8 cellular contexts compared by ENCODE assay signal in the genomic region with DNA sequence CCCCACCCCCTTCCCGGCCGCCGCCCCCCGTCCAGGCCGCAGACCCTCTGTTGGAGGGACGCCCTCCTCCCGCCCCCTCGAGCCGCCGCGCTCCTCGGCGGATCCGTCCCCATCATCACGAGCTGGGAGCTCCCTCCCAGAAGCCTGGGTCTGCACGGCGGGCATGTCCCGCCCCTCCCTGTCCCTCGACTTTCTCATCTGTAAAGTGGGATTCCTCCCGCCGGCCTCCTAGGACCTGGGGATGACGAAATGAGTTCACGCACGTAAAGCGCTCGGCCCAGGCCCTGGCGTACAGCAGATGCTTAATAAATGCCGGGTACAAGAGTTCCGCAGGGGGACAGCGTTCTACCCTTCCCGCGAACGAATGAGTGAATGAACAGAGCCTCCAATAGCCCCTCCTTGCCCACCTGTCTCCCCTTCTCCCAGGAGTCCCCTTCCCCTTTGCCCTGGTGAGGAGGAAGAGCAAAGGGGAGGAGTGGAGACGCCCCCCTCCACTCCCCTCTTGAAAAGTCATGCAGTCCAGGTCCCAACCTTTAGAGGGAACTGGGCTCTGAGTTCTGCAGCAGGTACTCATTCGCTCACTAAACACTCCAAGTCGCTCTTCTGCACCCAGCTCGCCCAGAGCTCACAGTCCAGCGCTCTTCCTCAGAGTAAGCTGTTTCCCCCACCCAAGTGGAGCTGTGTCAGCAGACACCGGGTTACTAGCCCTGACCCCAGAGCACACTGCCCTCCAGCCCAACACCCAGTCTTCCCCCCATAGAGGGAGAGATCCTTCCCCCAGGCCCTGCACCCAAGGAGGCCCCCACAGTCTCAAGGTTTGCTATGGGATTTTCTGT. TPM values are rescaled to one million over a fixed set of nuclear protein-coding genes. Genes with fewer than 3 reads are reported as not detected.
DNase-seq lines count a peak whose midpoint lies in the region; ATAC-seq lines count a peak whose summit lies in the region.

No MANE protein-coding gene starts in this region.

- peak overlapping the region; percentile 31 for H3K4me3 Mint-ChIP-seq in activated CD4-positive, alpha-beta T cell treated with anti-CD3 and anti-CD28 coated beads, Interleukin-2, amount 10 ng/mL, durations not matched to agents 7 days and 5 days
- peak overlapping the region; percentile 62 for H3K4me3 Mint-ChIP-seq in activated T-helper 2 cell treated with anti-CD3 and anti-CD28 coated beads, Interferon-gamma antibody, Interleukin-2, Interleukin-4, amounts not matched to agents 10 μg/mL and 5 μg/mL and 100 μg/mL, durations not matched to agents 14 hours and 24 hours and 36 hours (ENCODE audit: low read depth)

- intact Hi-C loops in activated T-helper 2 cell treated with anti-CD3 and anti-CD28 coated beads, Interferon-gamma antibody, Interleukin-2, Interleukin-4, amounts not matched to agents 10 μg/mL and 5 μg/mL and 100 μg/mL, durations not matched to agents 14 hours and 24 hours and 36 hours (cut with micrococcal nuclease), result loop anchor here (5.0 kb wide), 1 partner anchor 310 kb away; no protein-coding TSS in a partner anchor

- H3K27me3 ChIP-seq in iPS-20b (ENCODE audit: insufficient read depth, low read length), result peaks cover 34% of the 10 kb centered on the region

- no peaks in the 10 kb centered on the region for H3K9me3 Mint-ChIP-seq in activated CD4-positive, alpha-beta T cell treated with anti-CD3 and anti-CD28 coated beads, Interleukin-2, amount 10 ng/mL, durations not matched to agents 7 days and 5 days
- H3K9me3 Mint-ChIP-seq in activated T-helper 2 cell treated with anti-CD3 and anti-CD28 coated beads, Interferon-gamma antibody, Interleukin-2, Interleukin-4, amounts not matched to agents 10 μg/mL and 5 μg/mL and 100 μg/mL, durations not matched to agents 14 hours and 24 hours and 36 hours, result no peaks in the 10 kb centered on the region

- H3K27ac Mint-ChIP-seq in activated CD4-positive, alpha-beta T cell treated with anti-CD3 and anti-CD28 coated beads, Interleukin-2, amount 10 ng/mL, durations not matched to agents 7 days and 5 days, result peak overlapping the region; percentile 69
- no peak overlapping the region for H3K27ac Mint-ChIP-seq in activated T-helper 2 cell treated with anti-CD3 and anti-CD28 coated beads, Interferon-gamma antibody, Interleukin-2, Interleukin-4, amounts not matched to agents 10 μg/mL and 5 μg/mL and 100 μg/mL, durations not matched to agents 14 hours and 24 hours and 36 hours

- peaks cover 23% of the 10 kb centered on the region for H3K27me3 Mint-ChIP-seq in activated CD4-positive, alpha-beta T cell treated with anti-CD3 and anti-CD28 coated beads, Interleukin-2, amount 10 ng/mL, durations not matched to agents 7 days and 5 days
- H3K27me3 Mint-ChIP-seq in activated T-helper 2 cell treated with anti-CD3 and anti-CD28 coated beads, Interferon-gamma antibody, Interleukin-2, Interleukin-4, amounts not matched to agents 10 μg/mL and 5 μg/mL and 100 μg/mL, durations not matched to agents 14 hours and 24 hours and 36 hours (ENCODE audit: low read depth), result peaks cover 32% of the 10 kb centered on the region

- H3K36me3 Mint-ChIP-seq in activated CD4-positive, alpha-beta T cell treated with anti-CD3 and anti-CD28 coated beads, Interleukin-2, amount 10 ng/mL, durations not matched to agents 7 days and 5 days (ENCODE audit: low read depth), result no peaks in the 10 kb centered on the region
- H3K36me3 Mint-ChIP-seq in activated T-helper 2 cell treated with anti-CD3 and anti-CD28 coated beads, Interferon-gamma antibody, Interleukin-2, Interleukin-4, amounts not matched to agents 10 μg/mL and 5 μg/mL and 100 μg/mL, durations not matched to agents 14 hours and 24 hours and 36 hours (ENCODE audit: low read depth), result no peaks in the 10 kb centered on the region

- H3K9me3 ChIP-seq in iPS-20b (ENCODE audit: insufficient read depth, low read depth, low read length), result no peaks in the 10 kb centered on the region

- POLR2A ChIA-PET in activated CD4-positive, alpha-beta T cell treated with anti-CD3 and anti-CD28 coated beads, Interleukin-2, amount 10 ng/mL, durations not matched to agents 7 days and 5 days (lab: Charles Lee), result no interaction called here

- no peaks in the 10 kb centered on the region for H3K36me3 ChIP-seq in iPS-20b (ENCODE audit: insufficient read depth, low read depth, low read length)

- DNase-seq in activated CD4-positive, alpha-beta T cell treated with anti-CD3 and anti-CD28 coated beads, Interleukin-2, amount 10 ng/mL, durations not matched to agents 7 days and 5 days, result no peak
- no peak for DNase-seq in activated CD4-positive, alpha-beta T cell treated with anti-CD3 and anti-CD28 coated beads, Interleukin-2, amount 50 U/mL, for 4 hours
- no peak for DNase-seq in activated T-helper 2 cell treated with anti-CD3 and anti-CD28 coated beads, Interferon-gamma antibody, Interleukin-2, Interleukin-4, amounts not matched to agents 10 μg/mL and 5 μg/mL and 100 μg/mL, durations not matched to agents 14 hours and 24 hours and 36 hours (ENCODE audit: low spot score)
- no peak for DNase-seq in effector CD8-positive, alpha-beta T cell (lab: John Stamatoyannopoulos, UW)
- no peak for DNase-seq in EL

- no peak overlapping the region for H3K27ac ChIP-seq in iPS-20b (ENCODE audit: low read length)
- peak overlapping the region; percentile 83 for H3K27ac ChIP-seq in temporal lobe (ENCODE audit: low read depth, low read length)

- peak overlapping the region; percentile 65 for H3K4me3 ChIP-seq in iPS-20b (ENCODE audit: low read length)

- ATAC-seq in GM21528 (IDR thresholded peaks at IDR 0.05; ENCODE audit: low FRiP score, unreplicated experiment), result no peak

- CTCF ChIA-PET in activated CD4-positive, alpha-beta T cell treated with anti-CD3 and anti-CD28 coated beads, Interleukin-2, amount 10 ng/mL, durations not matched to agents 7 days and 5 days (lab: Charles Lee), result no interaction called here

- H3K4me1 Mint-ChIP-seq in activated CD4-positive, alpha-beta T cell treated with anti-CD3 and anti-CD28 coated beads, Interleukin-2, amount 10 ng/mL, durations not matched to agents 7 days and 5 days, result peaks cover 15% of the 10 kb centered on the region
- H3K4me1 Mint-ChIP-seq in activated T-helper 2 cell treated with anti-CD3 and anti-CD28 coated beads, Interferon-gamma antibody, Interleukin-2, Interleukin-4, amounts not matched to agents 10 μg/mL and 5 μg/mL and 100 μg/mL, durations not matched to agents 14 hours and 24 hours and 36 hours (ENCODE audit: low read depth), result peaks cover 12% of the 10 kb centered on the region

- H3K4me1 ChIP-seq in iPS-20b (ENCODE audit: insufficient read depth, low read length), result no peaks in the 10 kb centered on the region

- H3K9ac ChIP-seq in iPS-20b (ENCODE audit: low read depth, low read length), result no peak overlapping the region; the same call in 1 of the 2 replicates

RNA-seq across cellular contexts. Expression of gene RAP1GAP, which starts 16.8 kb away (rescaled TPM):
- under 1 TPM; 0.17 to 0.32 TPM for total RNA-seq in activated CD4-positive, alpha-beta T cell treated with anti-CD3 and anti-CD28 coated beads, Interleukin-2, amount 10 ng/mL, durations not matched to agents 7 days and 5 days
- total RNA-seq in activated T-helper 2 cell treated with anti-CD3 and anti-CD28 coated beads, Interferon-gamma antibody, Interleukin-2, Interleukin-4, amounts not matched to agents 10 μg/mL and 5 μg/mL and 100 μg/mL, durations not matched to agents 14 hours and 24 hours and 36 hours, result 0.46 TPM in 2 replicates
- 22.6 TPM for total RNA-seq in temporal lobe

Comparison
In these comparisons a context has a peak if more than half of its experiments do, and no peak if none do; other contexts are left out.
1. RNA of gene RAP1GAP, which starts 16.8 kb away (total RNA-seq): 22.6 TPM in temporal lobe (single experiment); 0.46 TPM in activated T-helper 2 cell treated with anti-CD3 and anti-CD28 coated beads, Interferon-gamma antibody, Interleukin-2, Interleukin-4, amounts not matched to agents 10 μg/mL and 5 μg/mL and 100 μg/mL, durations not matched to agents 14 hours and 24 hours and 36 hours and 0.17 to 0.32 TPM in activated CD4-positive, alpha-beta T cell treated with anti-CD3 and anti-CD28 coated beads, Interleukin-2, amount 10 ng/mL, durations not matched to agents 7 days and 5 days; every median in the first group is over 10 times any median in the second.